ENCODE assay signal across 19 cellular contexts in the genomic region with DNA sequence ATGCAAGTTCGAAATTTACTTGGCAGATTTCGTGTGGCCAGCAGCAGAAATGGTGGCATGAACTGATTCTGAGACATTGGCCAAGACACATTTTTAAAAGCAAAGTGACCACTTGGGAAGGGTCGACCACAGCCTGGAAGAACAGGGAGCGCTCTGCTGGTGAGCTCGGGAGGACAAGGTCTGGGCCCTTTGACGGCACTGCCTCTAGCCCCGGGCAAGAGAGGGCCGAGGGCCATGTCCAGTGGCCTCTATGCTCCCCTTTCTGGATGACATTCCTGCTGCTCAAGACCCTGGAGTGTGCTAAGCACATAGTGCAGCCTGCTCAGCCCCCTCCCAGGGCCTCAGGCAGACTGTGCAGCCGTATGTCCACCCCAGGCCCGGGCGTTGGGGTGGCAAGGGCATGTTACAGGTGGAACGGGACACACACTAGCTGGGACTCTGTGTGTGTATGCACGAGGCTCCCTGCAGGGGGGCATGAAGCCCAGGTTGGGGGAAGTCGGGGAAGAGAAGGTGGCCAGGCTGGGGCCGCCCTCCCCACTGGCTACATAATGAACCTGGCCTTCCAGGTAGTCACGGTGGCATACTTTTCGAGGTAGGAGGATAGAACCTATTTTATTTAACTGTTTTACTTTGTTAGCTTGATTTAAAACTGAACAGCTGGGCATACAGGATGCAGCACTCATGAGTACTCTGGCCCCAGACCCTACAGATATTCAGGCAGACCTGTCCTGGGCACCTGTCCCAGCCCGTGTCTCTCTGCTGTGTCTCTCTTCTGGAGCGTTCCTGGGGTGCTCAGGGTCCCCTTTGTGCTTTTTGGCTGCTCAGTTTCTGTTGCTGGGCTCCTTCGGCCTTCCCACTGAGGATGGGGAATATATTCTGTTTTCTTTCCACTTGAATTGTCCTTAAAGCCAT. TPM values are rescaled to one million over a fixed set of nuclear protein-coding genes. Genes with fewer than 3 reads are reported as not detected.
A peak's percentile ranks its signal among the peaks of the same experiment; 100 is the strongest.
DNase-seq lines count a peak whose midpoint lies in the region; TF ChIP-seq lines count a peak whose summit lies in the region.
"Had no signal": no experiment of that assay in that cellular context is flagged by ENCODE, and none has a peak within 500 bp of the region (broad histone marks: within the 10 kb centered on the region; RNA-seq: fewer than 3 reads in every experiment).

No MANE protein-coding gene starts in this region.

- H3K4me3 ChIP-seq in HUES48 (ENCODE audit: low read depth, low read length) (no peak overlapping the region), ectodermal cell (ENCODE audit: insufficient read depth, low read depth, low read length) (no peak overlapping the region)
- H3K4me3 ChIP-seq: adrenal gland, lung, neural progenitor cell, testis had no signal

- WGBS in ectodermal cell, 2 experiments, result 86 to 87% methylated on average over 20 of the region's 20 CpGs

- no peaks in the 10 kb centered on the region for H3K36me3 ChIP-seq in HUES48 (ENCODE audit: control insufficient read depth, insufficient read depth, low read length)
- no peaks in the 10 kb centered on the region for H3K36me3 ChIP-seq in ectodermal cell (ENCODE audit: control insufficient read depth, insufficient read depth, low read length)
- H3K36me3 ChIP-seq: adrenal gland, neural progenitor cell had no signal

- H3K27me3 ChIP-seq in HUES48 (ENCODE audit: control insufficient read depth, insufficient read depth, low read length) (no peaks in the 10 kb centered on the region), ectodermal cell (ENCODE audit: control insufficient read depth, insufficient read depth, low read length, poor library complexity, severe bottlenecking) (no peaks in the 10 kb centered on the region)
- H3K27me3 ChIP-seq: adrenal gland, testis had no signal

- peaks cover 7 to 31% (median 16%) of the 10 kb centered on the region in 3 donors for H3K27me3 Mint-ChIP-seq in CD14-positive monocyte (ENCODE audit: low read depth in 3 of 3)
- no peaks in the 10 kb centered on the region for H3K27me3 Mint-ChIP-seq in activated T-cell treated with anti-CD3 and anti-CD28 coated beads, Interleukin-2, amount 50 U/mL, for 24 hours
- H3K27me3 Mint-ChIP-seq: activated T-helper 17 cell treated with anti-CD3 and anti-CD28 coated beads, Interleukin-2, amount 50 U/mL, for 72 hours had no signal

- H3K9ac ChIP-seq in HUES48 (ENCODE audit: low read depth, low read length), result no peak overlapping the region
- H3K9ac ChIP-seq: neural progenitor cell had no signal

- intact Hi-C loops in CD14-positive monocyte (cut with micrococcal nuclease), result no loop called here

- peak overlapping the region; percentile 15 for H3K27ac ChIP-seq in HUES48 (ENCODE audit: low read depth, low read length)
- H3K27ac ChIP-seq in ectodermal cell (ENCODE audit: insufficient read depth, low read depth, low read length, poor library complexity, severe bottlenecking), result peak overlapping the region; percentile 2
- H3K27ac ChIP-seq: adrenal gland, neural progenitor cell, testis had no signal

- H3K4me3 Mint-ChIP-seq in CD14-positive monocyte, result no peak overlapping the region
- no peak overlapping the region for H3K4me3 Mint-ChIP-seq in activated T-cell treated with anti-CD3 and anti-CD28 coated beads, Interleukin-2, amount 50 U/mL, for 24 hours
- H3K4me3 Mint-ChIP-seq: activated T-helper 17 cell treated with anti-CD3 and anti-CD28 coated beads, Interleukin-2, amount 50 U/mL, for 72 hours; neural progenitor cell had no signal

- peaks cover 0 to 1% (median 0%) of the 10 kb centered on the region in 7 donors for H3K9me3 Mint-ChIP-seq in CD14-positive monocyte
- H3K9me3 Mint-ChIP-seq in activated T-cell treated with anti-CD3 and anti-CD28 coated beads, Interleukin-2, amount 50 U/mL, for 24 hours, result no peaks in the 10 kb centered on the region
- H3K9me3 Mint-ChIP-seq: activated T-helper 17 cell treated with anti-CD3 and anti-CD28 coated beads, Interleukin-2, amount 50 U/mL, for 72 hours; neural progenitor cell had no signal

- H3K4me1 Mint-ChIP-seq in CD14-positive monocyte, result peaks cover 23% of the 10 kb centered on the region
- H3K4me1 Mint-ChIP-seq in activated T-cell treated with anti-CD3 and anti-CD28 coated beads, Interleukin-2, amount 50 U/mL, for 24 hours (ENCODE audit: low read depth), result peaks cover 69% of the 10 kb centered on the region

- H3K4me1 ChIP-seq in HUES48 (ENCODE audit: control insufficient read depth, insufficient read depth, low read length) (peaks cover 35% of the 10 kb centered on the region), ectodermal cell (ENCODE audit: control insufficient read depth, insufficient read depth, low read length) (peaks cover 20% of the 10 kb centered on the region)

- no peak for TF ChIP-seq CTCF in CD14-positive monocyte (IDR thresholded peaks at IDR 0.05)

- H3K9me3 ChIP-seq in HUES48 (ENCODE audit: control insufficient read depth, insufficient read depth, low read length), result no peaks in the 10 kb centered on the region
- no peaks in the 10 kb centered on the region for H3K9me3 ChIP-seq in ectodermal cell (ENCODE audit: control insufficient read depth, low read length)
- H3K9me3 ChIP-seq: adrenal gland, testis had no signal

- peaks cover 2% of the 10 kb centered on the region in 2 donors for H3K36me3 Mint-ChIP-seq in CD14-positive monocyte
- peaks cover 5% of the 10 kb centered on the region for H3K36me3 Mint-ChIP-seq in activated T-cell treated with anti-CD3 and anti-CD28 coated beads, Interleukin-2, amount 50 U/mL, for 24 hours (ENCODE audit: low read depth)
- H3K36me3 Mint-ChIP-seq: neural progenitor cell had no signal

- DNase-seq in CD14-positive monocyte (ENCODE audit: low spot score), result peak; percentile 41
- peak; percentile 13 for DNase-seq in pons (ENCODE audit: low spot score)
- DNase-seq in RKO (ENCODE audit: low spot score), result no peak
- DNase-seq in NOMO-1 treated with DMSO at 0.1 percent for 48 hours (lab: John Stamatoyannopoulos, UW; ENCODE audit: unreplicated experiment), result no peak
- DNase-seq in RPMI8226, result no peak
- no peak for DNase-seq in activated T-cell treated with anti-CD3 and anti-CD28 coated beads, Interleukin-2, amount 50 U/mL, for 24 hours
- DNase-seq: activated CD8-positive, alpha-beta memory T cell treated with anti-CD3 and anti-CD28 coated beads for 24 hours; adrenal gland; AML-193; NCI-H2081; NCI-H524 treated with DMSO at 0.1 percent for 48 hours; PC-3; stimulated activated CD4-positive, alpha-beta T cell treated with anti-CD3 and anti-CD28 coated beads, Interleukin-2, amount 100 ng/mL, for 48 hours; testis had no signal

- H3K27ac Mint-ChIP-seq in CD14-positive monocyte, result peak overlapping the region in 1 of 7 donors; percentile 12
- H3K27ac Mint-ChIP-seq in activated T-cell treated with anti-CD3 and anti-CD28 coated beads, Interleukin-2, amount 50 U/mL, for 24 hours, result no peak overlapping the region
- H3K27ac Mint-ChIP-seq: activated T-helper 17 cell treated with anti-CD3 and anti-CD28 coated beads, Interleukin-2, amount 50 U/mL, for 72 hours; neural progenitor cell had no signal

RNA-seq across cellular contexts. Expression of a gene that starts 6.4 kb away (rescaled TPM):
- 1 to 10 TPM in 1 of 2 donors, under 1 TPM in 1; 0.82 to 1.6 TPM for polyA plus RNA-seq in CD14-positive monocyte
- polyA plus RNA-seq in ectodermal cell (2013, experiment 1 of 4), result 3.5 TPM
- polyA plus RNA-seq in ectodermal cell (2013, experiment 2 of 4), result 4.6 TPM
- 3.0 TPM for polyA plus RNA-seq in ectodermal cell (2013, experiment 3 of 4)
- 2.8 TPM for polyA plus RNA-seq in ectodermal cell (2013, experiment 4 of 4)

Comparison
In these comparisons a context has a peak if more than half of its experiments do, and no peak if none do; other contexts are left out.
1. DNase-seq: peak in CD14-positive monocyte (single experiment) and pons (single experiment); none in RKO (single experiment), NOMO-1 treated with DMSO at 0.1 percent for 48 hours (single experiment), RPMI8226 (single experiment) and activated T-cell treated with anti-CD3 and anti-CD28 coated beads, Interleukin-2, amount 50 U/mL, for 24 hours (single experiment).